In the genomic region with DNA sequence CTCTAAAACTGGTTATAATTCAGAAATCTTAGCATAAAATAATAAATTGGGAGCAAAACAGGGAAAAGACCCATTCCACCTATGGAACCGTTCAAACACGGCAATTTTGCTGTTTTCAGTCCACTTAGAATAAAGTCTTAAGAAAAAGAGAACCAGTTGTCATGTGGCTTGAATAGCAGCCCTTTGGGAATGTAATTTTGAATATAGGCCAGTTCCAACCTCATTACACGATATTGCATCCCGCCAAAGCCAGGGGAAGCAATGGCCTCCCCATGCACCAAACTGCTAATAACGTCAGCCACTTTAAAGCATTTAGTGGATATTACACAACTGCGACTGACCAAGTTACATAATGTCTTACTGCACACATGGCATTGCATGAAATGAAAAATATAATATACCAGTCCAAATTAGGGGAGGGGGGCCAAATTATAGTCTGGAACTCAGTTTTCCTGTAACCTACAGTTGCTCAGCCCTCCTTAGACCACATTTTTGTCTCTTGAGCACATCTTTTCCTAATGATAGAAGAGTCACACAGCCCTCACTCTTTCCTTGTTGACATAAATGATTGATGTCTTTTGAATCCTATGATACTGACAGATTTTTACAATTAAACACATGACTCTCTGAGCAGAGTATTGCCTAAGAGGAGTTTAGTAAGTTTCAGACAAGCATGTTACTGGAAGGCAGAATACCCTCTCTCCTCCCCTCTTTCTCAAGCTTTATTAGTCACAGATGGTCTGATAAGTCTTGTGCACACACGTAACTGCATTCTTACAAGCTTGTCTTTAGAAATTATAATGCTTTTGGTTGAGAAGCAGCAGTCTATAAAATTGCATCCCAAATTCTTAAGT, we compare ENCODE assay signal across 8 cellular contexts. TPM values are rescaled to one million over a fixed set of nuclear protein-coding genes. Genes with fewer than 3 reads are reported as not detected.
DNase-seq lines count a peak whose midpoint lies in the region; ATAC-seq, FAIRE-seq and TF ChIP-seq lines count a peak whose summit lies in the region.

No MANE protein-coding gene starts in this region.

- H3K9ac ChIP-seq in HUES48 (ENCODE audit: low read depth, low read length) (no peak overlapping the region), keratinocyte (ENCODE audit: control insufficient read depth, extremely low read depth, insufficient read depth, low read length) (peak overlapping the region; percentile 93)

- H2AFZ ChIP-seq in keratinocyte (ENCODE audit: control insufficient read depth, low read length) = no peak overlapping the region

- H3K36me3 ChIP-seq in HUES48 (ENCODE audit: control insufficient read depth, insufficient read depth, low read length) (no peaks in the 10 kb centered on the region), keratinocyte (ENCODE audit: control insufficient read depth in 2 of 2, extremely low read depth in 1 of 2, insufficient read depth in 2 of 2, low read length in 2 of 2) (no peaks in the 10 kb centered on the region), transverse colon (no peaks in the 10 kb centered on the region)

- peaks cover 65% of the 10 kb centered on the region for H3K27me3 Mint-ChIP-seq in stimulated activated naive CD8-positive, alpha-beta T cell treated with anti-CD3 and anti-CD28 coated beads, Interleukin-15, amount 100 ng/mL, for 72 hours

- no peaks in the 10 kb centered on the region for H3K9me1 ChIP-seq in keratinocyte (ENCODE audit: control insufficient read depth, extremely low read depth, insufficient read depth, low read length)

- peaks cover 27% of the 10 kb centered on the region for H3K4me1 Mint-ChIP-seq in stimulated activated naive CD8-positive, alpha-beta T cell treated with anti-CD3 and anti-CD28 coated beads, Interleukin-15, amount 100 ng/mL, for 72 hours

- peaks cover 6% of the 10 kb centered on the region for H3K79me2 ChIP-seq in keratinocyte (ENCODE audit: control insufficient read depth, insufficient read depth, low read length)

- TF ChIP-seq EP300 in transverse colon (IDR thresholded peaks at IDR 0.05; ENCODE audit: low read depth) = no peak

- peak overlapping the region; percentile 70 for H3K4me3 ChIP-seq in AG09309 (ENCODE audit: control insufficient read depth, low read depth, low read length)
- peak overlapping the region; percentile 77; the same call in 1 of the 2 replicates for H3K4me3 ChIP-seq in HUES48 (ENCODE audit: low read depth, low read length)
- peak overlapping the region; percentile 38 to 68 (median 64) for H3K4me3 ChIP-seq in keratinocyte (ENCODE audit: control insufficient read depth in 2 of 3, extremely low read depth in 1 of 3, insufficient read depth in 2 of 3, low read depth in 1 of 3, low read length in 3 of 3)
- peak overlapping the region in 2 of 4 donors; percentile 58 to 61 for H3K4me3 ChIP-seq in transverse colon

- no peak overlapping the region for H3K27ac ChIP-seq in HUES48 (ENCODE audit: low read depth, low read length)
- H3K27ac ChIP-seq in keratinocyte (ENCODE audit: control insufficient read depth, insufficient read depth, low read length) = peak overlapping the region; percentile 79
- H3K27ac ChIP-seq in transverse colon = peak overlapping the region; percentile 91 to 98 (median 95)

- DNase-seq in AG09309 (ENCODE audit: low read depth) (peak; percentile 100), astrocyte of the hippocampus (ENCODE audit: low read depth, low spot score) (peak; percentile 74), keratinocyte (ENCODE audit: low read depth, low spot score) (no peak), transverse colon (no peak)
- no peak for DNase-seq in stimulated activated naive CD8-positive, alpha-beta T cell treated with anti-CD3 and anti-CD28 coated beads, Interleukin-15, amount 100 ng/mL, for 72 hours

- FAIRE-seq in keratinocyte (lab: Jason Lieb, UNC) = peak; percentile 53

- peak overlapping the region; percentile 81 for H3K4me2 ChIP-seq in keratinocyte (ENCODE audit: control insufficient read depth, extremely low read depth, insufficient read depth, low read depth, low read length)

- in situ Hi-C loops in transverse colon (cut with MboI; ENCODE audit: low pct_ligation_motif_present in 1 of 4, low pct_unique_long_range_greater_than_20kb in 1 of 4, low sequenced_read_pairs in 3 of 4) = no loop called here

- no peak overlapping the region for H3K27ac Mint-ChIP-seq in stimulated activated naive CD8-positive, alpha-beta T cell treated with anti-CD3 and anti-CD28 coated beads, Interleukin-15, amount 100 ng/mL, for 72 hours

- H3K4me1 ChIP-seq in HUES48 (ENCODE audit: control insufficient read depth, insufficient read depth, low read length) = no peaks in the 10 kb centered on the region
- peaks cover 38% of the 10 kb centered on the region for H3K4me1 ChIP-seq in keratinocyte (ENCODE audit: control insufficient read depth, extremely low read depth, insufficient read depth, low read length)
- H3K4me1 ChIP-seq in transverse colon = peaks cover 11 to 28% (median 18%) of the 10 kb centered on the region in 4 donors

- intact Hi-C loops in transverse colon (cut with DNase I; ENCODE audit: low total_unique reads) = no loop called here

- 65 to 76% methylated on average over 4 to 7 of the region's 7 CpGs for WGBS in transverse colon (ENCODE audit: low coverage in 1 of 2), 2 donors

- TF ChIP-seq CTCF in AG09309 (IDR thresholded peaks at IDR 0.05; ENCODE audit: control insufficient read depth, insufficient read depth, low read depth, low read length, missing control alignments) = no peak
- no peak for TF ChIP-seq CTCF in keratinocyte (optimal IDR thresholded peaks at IDR 0.05 in 1 of 3, IDR thresholded peaks at IDR 0.05 in 1 of 3, conservative IDR thresholded peaks at IDR 0.05 in 1 of 3; ENCODE audit: extremely low read depth in 1 of 3, insufficient read depth in 2 of 3, low read length in 3 of 3)
- TF ChIP-seq CTCF in transverse colon (IDR thresholded peaks at IDR 0.05) = no peak

- no peak for ATAC-seq in stimulated activated naive CD8-positive, alpha-beta T cell treated with anti-CD3 and anti-CD28 coated beads, Interleukin-15, amount 100 ng/mL, for 72 hours
- ATAC-seq in HG03097 (IDR thresholded peaks at IDR 0.05; ENCODE audit: low FRiP score, unreplicated experiment) (no peak), GM18870 (IDR thresholded peaks at IDR 0.05; ENCODE audit: unreplicated experiment) (no peak)

- dilution Hi-C loops in keratinocyte (cut with MboI; ENCODE audit: extremely low pct_ligation_motif_present, low sequenced_read_pairs) = no loop called here

- H3K27me3 ChIP-seq in HUES48 (ENCODE audit: control insufficient read depth, insufficient read depth, low read length) = peaks cover 35% of the 10 kb centered on the region
- no peaks in the 10 kb centered on the region for H3K27me3 ChIP-seq in keratinocyte (ENCODE audit: control insufficient read depth, extremely low read depth, insufficient read depth, low read length)
- no peaks in the 10 kb centered on the region for H3K27me3 ChIP-seq in transverse colon

- H3K4me3 Mint-ChIP-seq in stimulated activated naive CD8-positive, alpha-beta T cell treated with anti-CD3 and anti-CD28 coated beads, Interleukin-15, amount 100 ng/mL, for 72 hours = no peak overlapping the region

- TF ChIP-seq POLR2A in transverse colon (IDR thresholded peaks at IDR 0.05) = no peak

- no peaks in the 10 kb centered on the region for H4K20me1 ChIP-seq in keratinocyte (ENCODE audit: control insufficient read depth, extremely low read depth, insufficient read depth, low read length)

- no peaks in the 10 kb centered on the region for H3K9me3 Mint-ChIP-seq in stimulated activated naive CD8-positive, alpha-beta T cell treated with anti-CD3 and anti-CD28 coated beads, Interleukin-15, amount 100 ng/mL, for 72 hours

- H3K9me3 ChIP-seq in HUES48 (ENCODE audit: control insufficient read depth, insufficient read depth, low read length) = no peaks in the 10 kb centered on the region
- H3K9me3 ChIP-seq in keratinocyte (ENCODE audit: control insufficient read depth, low read depth, low read length) = no peaks in the 10 kb centered on the region
- no peaks in the 10 kb centered on the region for H3K9me3 ChIP-seq in transverse colon

RNA-seq across cellular contexts. Expression of a gene that starts 1.0 kb away (rescaled TPM):
- polyA plus RNA-seq in keratinocyte = 8.1 to 18.1 TPM (median 14.7 TPM) in 3 replicates
- polyA plus RNA-seq in keratinocyte (2011; ENCODE audit: low read depth) = 8.5 TPM
- 5.1 and 9.8 TPM in 2 replicates for polyA plus RNA-seq in keratinocyte (2011; cell fraction: cytosol; rRNA removed)
- 27.1 and 28.4 TPM in 2 replicates for polyA plus RNA-seq in keratinocyte (2011; cell fraction: nucleus; rRNA removed)
- 6.1 and 9.3 TPM in 2 replicates for polyA plus RNA-seq in keratinocyte (2012; ENCODE audit: low replicate concordance)
- 3.9 to 67.5 TPM (median 38.3 TPM) in 3 replicates for polyA minus RNA-seq in keratinocyte
- polyA minus RNA-seq in keratinocyte (2011; cell fraction: cytosol; rRNA and poly(A)+ RNA removed) = 5.9 TPM
- polyA minus RNA-seq in keratinocyte (2011; cell fraction: nucleus; rRNA and poly(A)+ RNA removed) = 51.8 and 109 TPM in 2 replicates
- total RNA-seq in transverse colon = 10 to 100 TPM; 52.1 to 88.3 (median 77.4) TPM

RNA-seq across cellular contexts. Expression of a gene that starts 31.9 kb away (rescaled TPM):
- polyA plus RNA-seq in keratinocyte = 0.12 TPM in 1 of 3 replicates, not detected in the others
- polyA plus RNA-seq in keratinocyte (2011; ENCODE audit: low read depth) = not detected
- not detected in 2 replicates for polyA plus RNA-seq in keratinocyte (2011; cell fraction: cytosol; rRNA removed)
- not detected in 2 replicates for polyA plus RNA-seq in keratinocyte (2011; cell fraction: nucleus; rRNA removed)
- not detected in 2 replicates for polyA plus RNA-seq in keratinocyte (2012; ENCODE audit: low replicate concordance)
- not detected in 3 replicates for polyA minus RNA-seq in keratinocyte
- not detected for polyA minus RNA-seq in keratinocyte (2011; cell fraction: cytosol; rRNA and poly(A)+ RNA removed)
- not detected in 2 replicates for polyA minus RNA-seq in keratinocyte (2011; cell fraction: nucleus; rRNA and poly(A)+ RNA removed)
- not detected for total RNA-seq in transverse colon

Comparison
In these comparisons a context has a peak if more than half of its experiments do, and no peak if none do; other contexts are left out.
1. DNase-seq: peak in AG09309 (single experiment) and astrocyte of the hippocampus (single experiment); none in keratinocyte (single experiment), transverse colon (single experiment) and stimulated activated naive CD8-positive, alpha-beta T cell treated with anti-CD3 and anti-CD28 coated beads, Interleukin-15, amount 100 ng/mL, for 72 hours (0 of 2).